In the genomic region with DNA sequence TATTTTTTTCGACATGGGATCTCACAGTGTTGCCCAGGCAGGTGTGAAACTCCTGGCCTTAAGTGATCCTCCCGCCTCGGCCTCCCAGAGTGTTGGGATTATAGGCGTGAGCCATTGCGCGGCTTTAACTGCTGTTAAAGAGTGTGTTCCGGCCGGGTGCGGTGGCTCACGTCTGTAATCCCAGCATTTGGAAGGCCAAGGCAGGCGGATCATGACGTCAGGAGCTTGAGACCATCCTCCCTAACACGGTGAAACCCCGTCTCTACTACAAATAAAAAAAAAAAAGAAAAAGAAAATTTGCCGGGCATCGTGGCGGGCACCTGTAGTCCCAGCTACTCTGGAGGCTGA, we compare ENCODE assay signal across 8 cellular contexts. TPM values are rescaled to one million over a fixed set of nuclear protein-coding genes. Genes with fewer than 3 reads are reported as not detected.
DNase-seq lines count a peak whose midpoint lies in the region; ATAC-seq and TF ChIP-seq lines count a peak whose summit lies in the region.

No MANE protein-coding gene starts in this region.

- WGBS in liver = 64% methylated on average over 17 of the region's 17 CpGs
- WGBS in upper lobe of left lung, 2 donors = 56 to 58% methylated on average over 17 of the region's 17 CpGs

- ATAC-seq in activated naive CD8-positive, alpha-beta T cell treated with anti-CD3 and anti-CD28 coated beads, Interleukin-2, amount 10 ng/mL, durations not matched to agents 7 days and 5 days (ENCODE audit: low read depth) = no peak
- no peak for ATAC-seq in upper lobe of left lung (ENCODE audit: low FRiP score in 2 of 2)

- TF ChIP-seq CTCF in liver (IDR thresholded peaks at IDR 0.05; ENCODE audit: low read depth, low read length, missing input control) (no peak), upper lobe of left lung (IDR thresholded peaks at IDR 0.05) (no peak)

- H3K27ac ChIP-seq in liver (ENCODE audit: low read depth in 1 of 2, low read length in 2 of 2) (peak overlapping the region; percentile 92), upper lobe of left lung (peak overlapping the region; percentile 97 to 99 (median 98))

- H3K9me3 ChIP-seq in liver (ENCODE audit: control insufficient read depth in 4 of 4, low read length in 3 of 4) (no peaks in the 10 kb centered on the region), upper lobe of left lung (no peaks in the 10 kb centered on the region)

- H3K4me3 ChIP-seq in liver (ENCODE audit: low read depth in 1 of 3, low read length in 3 of 3) = peak overlapping the region; percentile 41 to 95 (median 75)
- H3K4me3 ChIP-seq in upper lobe of left lung = peak overlapping the region; percentile 66 to 95 (median 81)

- no peak for TF ChIP-seq RAD21 in liver (IDR thresholded peaks at IDR 0.05)

- peak overlapping the region; percentile 63 to 79 for H3K9ac ChIP-seq in liver (ENCODE audit: low read depth in 1 of 2, low read length in 2 of 2)

- peaks cover 31% of the 10 kb centered on the region for H3K4me1 Mint-ChIP-seq in activated naive CD4-positive, alpha-beta T cell treated with anti-CD3 and anti-CD28 coated beads, Interleukin-2, amount 10 ng/mL, durations not matched to agents 7 days and 5 days
- peaks cover 8% of the 10 kb centered on the region for H3K4me1 Mint-ChIP-seq in activated naive CD8-positive, alpha-beta T cell treated with anti-CD3 and anti-CD28 coated beads, Interleukin-2, amount 10 ng/mL, durations not matched to agents 7 days and 5 days

- CTCF ChIA-PET in activated naive CD4-positive, alpha-beta T cell treated with anti-CD3 and anti-CD28 coated beads, Interleukin-2, amount 10 ng/mL, durations not matched to agents 7 days and 5 days (lab: Charles Lee) = no interaction called here

- H3K27me3 Mint-ChIP-seq in activated naive CD4-positive, alpha-beta T cell treated with anti-CD3 and anti-CD28 coated beads, Interleukin-2, amount 10 ng/mL, durations not matched to agents 7 days and 5 days = no peaks in the 10 kb centered on the region
- H3K27me3 Mint-ChIP-seq in activated naive CD8-positive, alpha-beta T cell treated with anti-CD3 and anti-CD28 coated beads, Interleukin-2, amount 10 ng/mL, durations not matched to agents 7 days and 5 days = no peaks in the 10 kb centered on the region

- POLR2A ChIA-PET in activated naive CD8-positive, alpha-beta T cell treated with anti-CD3 and anti-CD28 coated beads, Interleukin-2, amount 10 ng/mL, durations not matched to agents 7 days and 5 days (lab: Charles Lee) = interaction anchor here (2.5 kb wide), 1 partner anchor 103 kb away, joined by 17 read pairs; no protein-coding TSS in a partner anchor

- H3K4me1 ChIP-seq in liver (ENCODE audit: control insufficient read depth in 4 of 4, insufficient read depth in 4 of 4, low read length in 3 of 4) (peaks cover 0 to 4% (median 2%) of the 10 kb centered on the region in 4 donors), upper lobe of left lung (peaks cover 11 to 55% (median 17%) of the 10 kb centered on the region in 4 donors)

- peaks cover 9% of the 10 kb centered on the region for H3K36me3 Mint-ChIP-seq in activated naive CD4-positive, alpha-beta T cell treated with anti-CD3 and anti-CD28 coated beads, Interleukin-2, amount 10 ng/mL, durations not matched to agents 7 days and 5 days
- H3K36me3 Mint-ChIP-seq in activated naive CD8-positive, alpha-beta T cell treated with anti-CD3 and anti-CD28 coated beads, Interleukin-2, amount 10 ng/mL, durations not matched to agents 7 days and 5 days = peaks cover 14% of the 10 kb centered on the region

- H3K27ac Mint-ChIP-seq in activated naive CD4-positive, alpha-beta T cell treated with anti-CD3 and anti-CD28 coated beads, Interleukin-2, amount 10 ng/mL, durations not matched to agents 7 days and 5 days = peak overlapping the region; percentile 99
- no peak overlapping the region for H3K27ac Mint-ChIP-seq in activated naive CD8-positive, alpha-beta T cell treated with anti-CD3 and anti-CD28 coated beads, Interleukin-2, amount 10 ng/mL, durations not matched to agents 7 days and 5 days

- H3K9me3 Mint-ChIP-seq in activated naive CD4-positive, alpha-beta T cell treated with anti-CD3 and anti-CD28 coated beads, Interleukin-2, amount 10 ng/mL, durations not matched to agents 7 days and 5 days = no peaks in the 10 kb centered on the region
- no peaks in the 10 kb centered on the region for H3K9me3 Mint-ChIP-seq in activated naive CD8-positive, alpha-beta T cell treated with anti-CD3 and anti-CD28 coated beads, Interleukin-2, amount 10 ng/mL, durations not matched to agents 7 days and 5 days

- peak overlapping the region; percentile 97 for H3K4me3 Mint-ChIP-seq in activated naive CD4-positive, alpha-beta T cell treated with anti-CD3 and anti-CD28 coated beads, Interleukin-2, amount 10 ng/mL, durations not matched to agents 7 days and 5 days
- H3K4me3 Mint-ChIP-seq in activated naive CD8-positive, alpha-beta T cell treated with anti-CD3 and anti-CD28 coated beads, Interleukin-2, amount 10 ng/mL, durations not matched to agents 7 days and 5 days = peak overlapping the region; percentile 96

- TF ChIP-seq EP300 in upper lobe of left lung (IDR thresholded peaks at IDR 0.05) = no peak

- H3K27me3 ChIP-seq in liver (ENCODE audit: control insufficient read depth in 4 of 4, insufficient read depth in 4 of 4, low read length in 3 of 4) (no peaks in the 10 kb centered on the region), upper lobe of left lung (no peaks in the 10 kb centered on the region)

- no peak for TF ChIP-seq POLR2A in upper lobe of left lung (IDR thresholded peaks at IDR 0.05)

- DNase-seq in activated naive CD4-positive, alpha-beta T cell treated with anti-CD3 and anti-CD28 coated beads, Interleukin-2, amount 10 ng/mL, durations not matched to agents 7 days and 5 days = no peak
- no peak for DNase-seq in activated naive CD4-positive, alpha-beta T cell treated with anti-CD3 and anti-CD28 coated beads, Interleukin-2, amount 50 U/mL, for 16 hours
- no peak for DNase-seq in activated naive CD8-positive, alpha-beta T cell treated with anti-CD3 and anti-CD28 coated beads, Interleukin-2, amount 10 ng/mL, durations not matched to agents 7 days and 5 days
- DNase-seq in upper lobe of left lung = no peak
- no peak for DNase-seq in HPDE6-E6E7 (ENCODE audit: extremely low spot score)
- no peak for DNase-seq in activated CD4-positive, alpha-beta T cell treated with anti-CD3 and anti-CD28 coated beads for 4 hours
- DNase-seq in NCI-H1436 treated with DMSO at 0.1 percent for 48 hours (lab: John Stamatoyannopoulos, UW) = no peak

- H3K36me3 ChIP-seq in liver (ENCODE audit: control insufficient read depth in 4 of 4, insufficient read depth in 3 of 4, low read depth in 1 of 4, low read length in 3 of 4) (no peaks in the 10 kb centered on the region), upper lobe of left lung (no peaks in the 10 kb centered on the region)

TF ChIP-seq in liver, 16 proteins besides CTCF, POLR2A, EP300 and RAD21 (continues in another document):
- no peak for TF ChIP-seq HNF4G (IDR thresholded peaks at IDR 0.05)
- TF ChIP-seq TAF1 (conservative IDR thresholded peaks at IDR 0.05) = no peak
- no peak for TF ChIP-seq RXRA (IDR thresholded peaks at IDR 0.05)
- TF ChIP-seq HNF4A (conservative IDR thresholded peaks at IDR 0.05) = no peak
- TF ChIP-seq NR2F2 (IDR thresholded peaks at IDR 0.05) = no peak
- TF ChIP-seq ZBTB33 (IDR thresholded peaks at IDR 0.05) = no peak
- TF ChIP-seq YY1 (IDR thresholded peaks at IDR 0.05) = no peak
- TF ChIP-seq, protein P1, sequence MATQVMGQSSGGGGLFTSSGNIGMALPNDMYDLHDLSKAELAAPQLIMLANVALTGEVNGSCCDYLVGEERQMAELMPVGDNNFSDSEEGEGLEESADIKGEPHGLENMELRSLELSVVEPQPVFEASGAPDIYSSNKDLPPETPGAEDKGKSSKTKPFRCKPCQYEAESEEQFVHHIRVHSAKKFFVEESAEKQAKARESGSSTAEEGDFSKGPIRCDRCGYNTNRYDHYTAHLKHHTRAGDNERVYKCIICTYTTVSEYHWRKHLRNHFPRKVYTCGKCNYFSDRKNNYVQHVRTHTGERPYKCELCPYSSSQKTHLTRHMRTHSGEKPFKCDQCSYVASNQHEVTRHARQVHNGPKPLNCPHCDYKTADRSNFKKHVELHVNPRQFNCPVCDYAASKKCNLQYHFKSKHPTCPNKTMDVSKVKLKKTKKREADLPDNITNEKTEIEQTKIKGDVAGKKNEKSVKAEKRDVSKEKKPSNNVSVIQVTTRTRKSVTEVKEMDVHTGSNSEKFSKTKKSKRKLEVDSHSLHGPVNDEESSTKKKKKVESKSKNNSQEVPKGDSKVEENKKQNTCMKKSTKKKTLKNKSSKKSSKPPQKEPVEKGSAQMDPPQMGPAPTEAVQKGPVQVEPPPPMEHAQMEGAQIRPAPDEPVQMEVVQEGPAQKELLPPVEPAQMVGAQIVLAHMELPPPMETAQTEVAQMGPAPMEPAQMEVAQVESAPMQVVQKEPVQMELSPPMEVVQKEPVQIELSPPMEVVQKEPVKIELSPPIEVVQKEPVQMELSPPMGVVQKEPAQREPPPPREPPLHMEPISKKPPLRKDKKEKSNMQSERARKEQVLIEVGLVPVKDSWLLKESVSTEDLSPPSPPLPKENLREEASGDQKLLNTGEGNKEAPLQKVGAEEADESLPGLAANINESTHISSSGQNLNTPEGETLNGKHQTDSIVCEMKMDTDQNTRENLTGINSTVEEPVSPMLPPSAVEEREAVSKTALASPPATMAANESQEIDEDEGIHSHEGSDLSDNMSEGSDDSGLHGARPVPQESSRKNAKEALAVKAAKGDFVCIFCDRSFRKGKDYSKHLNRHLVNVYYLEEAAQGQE (IDR thresholded peaks at IDR 0.05) = no peak
- TF ChIP-seq FOXA2 (IDR thresholded peaks at IDR 0.05) = no peak
- no peak for TF ChIP-seq GABPA (IDR thresholded peaks at IDR 0.05 in 1 of 2, conservative IDR thresholded peaks at IDR 0.05 in 1 of 2)
- TF ChIP-seq JUND (IDR thresholded peaks at IDR 0.05) = no peak

RNA-seq across cellular contexts. Expression of gene RABGEF1, which starts 1.1 kb away (rescaled TPM):
- 10 to 100 TPM; 24.7 to 25.8 TPM for total RNA-seq in activated naive CD8-positive, alpha-beta T cell treated with anti-CD3 and anti-CD28 coated beads, Interleukin-2, amount 10 ng/mL, durations not matched to agents 7 days and 5 days
- 10 to 100 TPM in 1 of 2 donors, 1 to 10 TPM in 1; 7.9 to 14.0 TPM for total RNA-seq in liver
- polyA plus RNA-seq in liver = 1 to 10 TPM; 5.2 to 7.4 TPM
- total RNA-seq in upper lobe of left lung = 10 to 100 TPM; 20.7 to 35.6 (median 30.3) TPM
